12 cellular contexts compared by ENCODE assay signal in the genomic region with DNA sequence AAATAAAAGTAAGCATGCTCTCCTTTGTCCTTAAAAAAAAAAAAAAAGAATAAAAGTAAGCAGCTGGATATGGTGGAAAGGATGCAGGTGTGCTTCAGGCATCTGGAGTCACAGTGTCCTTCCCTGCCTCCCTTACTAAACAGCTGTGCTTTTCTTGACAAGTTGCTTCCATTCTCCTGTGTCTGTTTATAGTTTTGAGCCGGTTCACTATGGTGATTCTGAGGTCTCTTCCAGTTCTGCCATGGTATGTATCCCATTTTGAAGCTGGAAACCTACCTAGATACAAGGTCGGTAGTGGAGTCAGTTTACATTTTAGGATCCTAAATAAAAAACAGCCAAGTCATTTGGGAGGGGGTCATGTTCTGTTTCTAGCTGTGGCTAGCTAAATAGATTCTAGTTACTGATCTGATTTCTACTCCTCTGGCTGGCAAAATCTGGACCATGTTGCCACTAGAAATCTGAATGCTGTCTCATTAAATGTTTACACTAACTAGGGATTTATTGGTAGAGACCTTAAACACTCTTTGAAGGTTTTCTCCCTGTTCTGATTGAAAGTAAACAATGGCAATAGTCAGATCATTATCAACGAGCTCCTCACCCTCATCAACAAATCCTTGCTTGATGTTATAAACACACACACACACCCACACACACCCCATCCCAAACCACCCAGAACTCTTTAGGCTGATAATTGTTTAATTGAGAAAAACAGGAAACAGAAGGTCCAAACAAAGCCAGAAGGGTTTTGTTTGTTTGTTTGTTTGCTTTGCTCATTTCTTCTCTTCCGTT. TPM values are rescaled to one million over a fixed set of nuclear protein-coding genes. Genes with fewer than 3 reads are reported as not detected.
DNase-seq lines count a peak whose midpoint lies in the region; ATAC-seq and TF ChIP-seq lines count a peak whose summit lies in the region.
"Had no signal": no experiment of that assay in that cellular context is flagged by ENCODE, and none has a peak within 500 bp of the region (broad histone marks: within the 10 kb centered on the region; RNA-seq: fewer than 3 reads in every experiment).

No MANE protein-coding gene starts in this region.

- H3K4me1 ChIP-seq in right lobe of liver: peaks cover 2 to 64% (median 20%) of the 10 kb centered on the region in 4 donors
- H3K4me1 ChIP-seq in transverse colon: peaks cover 35 to 82% (median 62%) of the 10 kb centered on the region in 4 donors

- H3K27me3 Mint-ChIP-seq in activated naive CD4-positive, alpha-beta T cell treated with anti-CD3 and anti-CD28 coated beads, Interleukin-2, amount 50 U/mL, for 24 hours: no peaks in the 10 kb centered on the region
- H3K27me3 Mint-ChIP-seq in activated naive CD8-positive, alpha-beta T cell treated with anti-CD3 and anti-CD28 coated beads, Interleukin-2, amount 10 ng/mL, durations not matched to agents 7 days and 5 days: no peaks in the 10 kb centered on the region

- no peak for TF ChIP-seq EP300 in transverse colon (IDR thresholded peaks at IDR 0.05; ENCODE audit: low read depth)

- intact Hi-C loops in right lobe of liver (cut with DNase I): no loop called here
- intact Hi-C loops in transverse colon (cut with DNase I; ENCODE audit: low total_unique reads): no loop called here

- in situ Hi-C loops in transverse colon (cut with MboI; ENCODE audit: low pct_ligation_motif_present in 1 of 4, low pct_unique_long_range_greater_than_20kb in 1 of 4, low sequenced_read_pairs in 3 of 4): no loop called here

- no peak for ATAC-seq in activated naive CD8-positive, alpha-beta T cell treated with anti-CD3 and anti-CD28 coated beads, Interleukin-2, amount 10 ng/mL, durations not matched to agents 7 days and 5 days (ENCODE audit: low read depth)
- ATAC-seq in right lobe of liver: no peak

- 16% methylated on average over 4 of the region's 4 CpGs for WGBS in right lobe of liver (ENCODE audit: insufficient coverage, low coverage, low lambda C conversion rate, missing lambda C conversion rate)
- WGBS in transverse colon (ENCODE audit: low coverage in 1 of 2), 2 donors: 27 to 31% methylated on average over 4 of the region's 4 CpGs

- H3K27me3 ChIP-seq in right lobe of liver: no peaks in the 10 kb centered on the region
- H3K27me3 ChIP-seq in transverse colon: no peaks in the 10 kb centered on the region

- peaks cover 0 to 45% (median 13%) of the 10 kb centered on the region in 4 donors for H3K36me3 ChIP-seq in right lobe of liver
- H3K36me3 ChIP-seq in transverse colon: peaks cover 0 to 27% (median 8%) of the 10 kb centered on the region in 4 donors

- no peak for DNase-seq in activated naive CD4-positive, alpha-beta T cell (lab: John Stamatoyannopoulos, UW)
- no peak for DNase-seq in activated naive CD8-positive, alpha-beta T cell treated with anti-CD3 and anti-CD28 coated beads, Interleukin-2, amount 10 ng/mL, durations not matched to agents 7 days and 5 days
- no peak for DNase-seq in right lobe of liver
- DNase-seq in transverse colon: no peak
- DNase-seq in NCI-H1092 treated with DMSO at 0.1 percent for 48 hours (lab: John Stamatoyannopoulos, UW): no peak
- no peak for DNase-seq in iPS-NIHi7 (ENCODE audit: extremely low spot score)
- DNase-seq in NOMO-1 treated with DMSO at 0.1 percent for 48 hours (lab: John Stamatoyannopoulos, UW; ENCODE audit: unreplicated experiment): no peak
- DNase-seq: activated CD4-positive, alpha-beta T cell treated with anti-CD3 and anti-CD28 coated beads for 48 hours; caudate nucleus; hypothalamus; nucleus accumbens had no signal

- POLR2A ChIA-PET in activated naive CD8-positive, alpha-beta T cell treated with anti-CD3 and anti-CD28 coated beads, Interleukin-2, amount 10 ng/mL, durations not matched to agents 7 days and 5 days (lab: Charles Lee): interaction anchor here (0.7 to 10.3 kb wide), 7 partner anchors 8 to 78 kb away, joined by 3 to 214 read pairs (median 4); partner anchors contain the start of gene TNFSF10

- H3K9me3 ChIP-seq in right lobe of liver (no peaks in the 10 kb centered on the region), transverse colon (no peaks in the 10 kb centered on the region)

- no peak for TF ChIP-seq CTCF in right lobe of liver (IDR thresholded peaks at IDR 0.05)
- TF ChIP-seq CTCF in transverse colon (IDR thresholded peaks at IDR 0.05): no peak

- H3K9me3 Mint-ChIP-seq in activated naive CD4-positive, alpha-beta T cell treated with anti-CD3 and anti-CD28 coated beads, Interleukin-2, amount 50 U/mL, for 24 hours: peaks cover 7% of the 10 kb centered on the region
- no peaks in the 10 kb centered on the region for H3K9me3 Mint-ChIP-seq in activated naive CD8-positive, alpha-beta T cell treated with anti-CD3 and anti-CD28 coated beads, Interleukin-2, amount 10 ng/mL, durations not matched to agents 7 days and 5 days

- peak overlapping the region; percentile 69 for H3K4me3 Mint-ChIP-seq in activated naive CD4-positive, alpha-beta T cell treated with anti-CD3 and anti-CD28 coated beads, Interleukin-2, amount 50 U/mL, for 24 hours
- peak overlapping the region; percentile 99 for H3K4me3 Mint-ChIP-seq in activated naive CD8-positive, alpha-beta T cell treated with anti-CD3 and anti-CD28 coated beads, Interleukin-2, amount 10 ng/mL, durations not matched to agents 7 days and 5 days

- H3K27ac Mint-ChIP-seq in activated naive CD4-positive, alpha-beta T cell treated with anti-CD3 and anti-CD28 coated beads, Interleukin-2, amount 50 U/mL, for 24 hours: peak overlapping the region; percentile 95
- H3K27ac Mint-ChIP-seq in activated naive CD8-positive, alpha-beta T cell treated with anti-CD3 and anti-CD28 coated beads, Interleukin-2, amount 10 ng/mL, durations not matched to agents 7 days and 5 days: peak overlapping the region; percentile 82

- peaks cover 24% of the 10 kb centered on the region for H3K36me3 Mint-ChIP-seq in activated naive CD4-positive, alpha-beta T cell treated with anti-CD3 and anti-CD28 coated beads, Interleukin-2, amount 50 U/mL, for 24 hours
- H3K36me3 Mint-ChIP-seq in activated naive CD8-positive, alpha-beta T cell treated with anti-CD3 and anti-CD28 coated beads, Interleukin-2, amount 10 ng/mL, durations not matched to agents 7 days and 5 days: peaks cover 87% of the 10 kb centered on the region

- H3K4me3 ChIP-seq in right lobe of liver (no peak overlapping the region), transverse colon (no peak overlapping the region)

- TF ChIP-seq POLR2A in right lobe of liver (IDR thresholded peaks at IDR 0.05) (no peak), transverse colon (IDR thresholded peaks at IDR 0.05) (no peak)

- H3K27ac ChIP-seq in right lobe of liver: peak overlapping the region in 2 of 3 donors; percentile 78 to 84
- H3K27ac ChIP-seq in transverse colon: peak overlapping the region; percentile 82 to 92 (median 87)

- H3K4me1 Mint-ChIP-seq in activated naive CD4-positive, alpha-beta T cell treated with anti-CD3 and anti-CD28 coated beads, Interleukin-2, amount 50 U/mL, for 24 hours: peaks cover 99% of the 10 kb centered on the region
- H3K4me1 Mint-ChIP-seq in activated naive CD8-positive, alpha-beta T cell treated with anti-CD3 and anti-CD28 coated beads, Interleukin-2, amount 10 ng/mL, durations not matched to agents 7 days and 5 days: peaks cover 80% of the 10 kb centered on the region

RNA-seq across cellular contexts. Expression of gene TNFSF10, which starts 7.9 kb away (rescaled TPM):
- total RNA-seq in activated naive CD8-positive, alpha-beta T cell treated with anti-CD3 and anti-CD28 coated beads, Interleukin-2, amount 10 ng/mL, durations not matched to agents 7 days and 5 days: 100 to 1,000 TPM; 151 to 159 TPM
- total RNA-seq in right lobe of liver: 10 to 100 TPM; 12.9 to 57.6 (median 40.0) TPM
- 100 to 1,000 TPM in 3 of 4 donors, 10 to 100 TPM in 1; 73.8 to 150 (median 125) TPM for total RNA-seq in transverse colon
